7 cellular contexts compared by ENCODE assay signal in the genomic region with DNA sequence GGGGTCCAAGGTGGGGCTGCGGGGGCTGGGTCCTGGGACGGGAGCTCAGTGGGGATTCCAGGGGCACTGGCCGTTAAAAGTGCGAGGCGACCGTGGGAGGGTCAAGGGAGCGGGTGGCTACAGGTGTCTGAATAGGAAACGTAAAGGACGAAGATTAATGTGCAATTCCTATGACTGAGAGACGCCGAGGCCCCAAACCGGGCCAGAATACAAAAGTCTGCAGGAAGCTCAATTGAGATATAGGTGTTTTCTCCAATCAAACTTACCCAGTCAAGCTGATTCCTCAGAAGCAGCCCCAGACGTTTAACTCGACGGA. TPM values are rescaled to one million over a fixed set of nuclear protein-coding genes. Genes with fewer than 3 reads are reported as not detected.
DNase-seq lines count a peak whose midpoint lies in the region; ATAC-seq and TF ChIP-seq lines count a peak whose summit lies in the region.

A gene (minus strand): TSS at position 305 of the 316 bp plus-strand sequence. CDS start 7,247 bp downstream, outside the sequence.

- no peaks in the 10 kb centered on the region for H4K20me1 ChIP-seq in MM.1S (ENCODE audit: insufficient read depth, low read length)

- H3K9ac ChIP-seq in MM.1S (ENCODE audit: low read length) (peak within 1 kb of the TSS; percentile 58), endodermal cell (ENCODE audit: extremely low read depth, low read length, poor library complexity, severe bottlenecking) (peak within 1 kb of the TSS; percentile 90)

- intact Hi-C loops in natural killer cell (cut with micrococcal nuclease): loop anchor here (1.0 to 10.0 kb wide), 5 partner anchors 7 to 753 kb away; a partner anchor contains a TSS

- TF ChIP-seq CTCF in MM.1S (IDR thresholded peaks at IDR 0.05; ENCODE audit: low read length): no peak
- no peak for TF ChIP-seq CTCF in endodermal cell (conservative IDR thresholded peaks at IDR 0.05)
- no peak for TF ChIP-seq CTCF in natural killer cell (IDR thresholded peaks at IDR 0.05)
- no peak for TF ChIP-seq CTCF in GM10266 (IDR thresholded peaks at IDR 0.05; ENCODE audit: control insufficient read depth, insufficient read depth, low read depth, missing control alignments)

- 0 out of 2 replicates have a peak, but pooled peaks cover 9% of the 10 kb centered on the region for H3K79me2 ChIP-seq in MM.1S (ENCODE audit: low read length)

- H3K4me3 Mint-ChIP-seq in endodermal cell (peak within 1 kb of the TSS; percentile 85), natural killer cell (peak within 1 kb of the TSS; percentile 97)

- DNase-seq in MM.1S (no peak), endodermal cell (no peak), natural killer cell (no peak), GM10266 (ENCODE audit: extremely low spot score) (no peak), SW 1271 (lab: John Stamatoyannopoulos, UW) (no peak), COR-L47 (lab: John Stamatoyannopoulos, UW) (no peak)

- H3K4me1 Mint-ChIP-seq in endodermal cell (peaks cover 29% of the 10 kb centered on the region), natural killer cell (peaks cover 38 to 42% of the 10 kb centered on the region in 2 donors)

- no peaks in the 10 kb centered on the region for H3K27me3 Mint-ChIP-seq in endodermal cell (ENCODE audit: insufficient read depth)
- no peaks in the 10 kb centered on the region for H3K27me3 Mint-ChIP-seq in natural killer cell (ENCODE audit: low read depth in 2 of 2)

- peak within 1 kb of the TSS; percentile 91 for H3K4me2 ChIP-seq in MM.1S (ENCODE audit: low read depth, low read length)

- H2AFZ ChIP-seq in MM.1S (ENCODE audit: low read length): peak within 1 kb of the TSS; percentile 97

- peaks cover 13% of the 10 kb centered on the region for H3K4me1 ChIP-seq in MM.1S (ENCODE audit: low read length)
- peaks cover 5% of the 10 kb centered on the region for H3K4me1 ChIP-seq in endodermal cell (ENCODE audit: control insufficient read depth, insufficient read depth, low read length)

- H3K27ac Mint-ChIP-seq in endodermal cell (peak within 1 kb of the TSS; percentile 98), natural killer cell (peak within 1 kb of the TSS; percentile 98 to 100)

- no peaks in the 10 kb centered on the region for H3K27me3 ChIP-seq in MM.1S (replicated peaks; ENCODE audit: insufficient read depth, low read length)
- H3K27me3 ChIP-seq in endodermal cell (ENCODE audit: control insufficient read depth, insufficient read depth, low read length, poor library complexity, severe bottlenecking): no peaks in the 10 kb centered on the region

- 0 to 1% methylated on average over 13 to 15 of the region's 15 CpGs for WGBS in endodermal cell (ENCODE audit: insufficient coverage in 1 of 2, insufficient read length in 1 of 2), 2 experiments

- H3K27ac ChIP-seq in MM.1S (ENCODE audit: low read length) (peak within 1 kb of the TSS; percentile 51; the same call in 1 of the 2 replicates), endodermal cell (ENCODE audit: low read depth, low read length) (peak within 1 kb of the TSS; percentile 81)

- no peaks in the 10 kb centered on the region for H3K9me2 ChIP-seq in MM.1S (replicated peaks; ENCODE audit: insufficient read depth, low read length)

- H3K4me3 ChIP-seq in MM.1S (ENCODE audit: low read length) (peak within 1 kb of the TSS; percentile 75), endodermal cell (ENCODE audit: low read length) (peak within 1 kb of the TSS; percentile 86)

- peaks cover 8% of the 10 kb centered on the region for H3F3A ChIP-seq in MM.1S (ENCODE audit: insufficient read depth, low read length)

- ATAC-seq in GM21737 (IDR thresholded peaks at IDR 0.05; ENCODE audit: unreplicated experiment): peak; percentile 13
- ATAC-seq in natural killer cell: peak in 1 of 3 donors; percentile 5

- H3K9me3 ChIP-seq in MM.1S (replicated peaks; ENCODE audit: insufficient read depth, low read length): no peaks in the 10 kb centered on the region
- H3K9me3 ChIP-seq in endodermal cell (ENCODE audit: control insufficient read depth, low read length): no peaks in the 10 kb centered on the region

- H3K9me3 Mint-ChIP-seq in endodermal cell (no peaks in the 10 kb centered on the region), natural killer cell (no peaks in the 10 kb centered on the region)

- H3K36me3 Mint-ChIP-seq in endodermal cell (ENCODE audit: low read depth) (no peaks in the 10 kb centered on the region), natural killer cell (no peaks in the 10 kb centered on the region)

- no peaks in the 10 kb centered on the region for H3K36me3 ChIP-seq in MM.1S (replicated peaks; ENCODE audit: insufficient read depth, low read length)
- no peaks in the 10 kb centered on the region for H3K36me3 ChIP-seq in endodermal cell (ENCODE audit: control insufficient read depth, insufficient read depth, low read length)

RNA-seq across cellular contexts. Expression of the gene that starts here (rescaled TPM):
- 10 to 100 TPM; 11.6 to 13.3 TPM for total RNA-seq in endodermal cell
- 10.9 TPM for polyA plus RNA-seq in endodermal cell (2013, experiment 1 of 2)
- 8.7 TPM for polyA plus RNA-seq in endodermal cell (2013, experiment 2 of 2)
- total RNA-seq in natural killer cell: 10 to 100 TPM; 39.0 to 95.1 (median 68.6) TPM
